8 cellular contexts compared by ENCODE assay signal in genomic region chr2:218733615-218734021, GRCh38. TPM values are rescaled to one million over a fixed set of nuclear protein-coding genes. Genes with fewer than 3 reads are reported as not detected.
A peak's percentile ranks its signal among the peaks of the same experiment; 100 is the strongest.
DNase-seq lines count a peak whose midpoint lies in the region; ATAC-seq and TF ChIP-seq lines count a peak whose summit lies in the region.

No MANE protein-coding gene starts in this region.

- H2BK5ac ChIP-seq in mesenchymal stem cell (ENCODE audit: low read depth, low read length, poor library complexity, severe bottlenecking), result no peak overlapping the region

- H3K27me3 ChIP-seq in mammary epithelial cell (ENCODE audit: insufficient read depth, low read length), result no peaks in the 10 kb centered on the region
- no peaks in the 10 kb centered on the region for H3K27me3 ChIP-seq in mesenchymal stem cell (ENCODE audit: control insufficient read depth in 1 of 2, insufficient read depth in 1 of 2, low read length in 2 of 2)

- no peak overlapping the region for H4K8ac ChIP-seq in mesenchymal stem cell (ENCODE audit: low read length)

- H2BK12ac ChIP-seq in mesenchymal stem cell (ENCODE audit: low read length in 2 of 2), result peak overlapping the region; percentile 2 to 97

- TF ChIP-seq CTCF in mammary epithelial cell (conservative IDR thresholded peaks at IDR 0.05 in 1 of 2, IDR thresholded peaks at IDR 0.05 in 1 of 2; ENCODE audit: extremely low read depth in 1 of 2, insufficient read depth in 1 of 2, low read depth in 1 of 2, low read length in 2 of 2), result no peak

- H3K36me3 ChIP-seq in mammary epithelial cell (ENCODE audit: insufficient read depth, low read length) (peaks cover 4% of the 10 kb centered on the region), mesenchymal stem cell (ENCODE audit: control insufficient read depth in 1 of 2, insufficient read depth in 2 of 2, low read depth in 1 of 2, low read length in 2 of 2) (peaks cover 15 to 17% of the 10 kb centered on the region in 2 experiments)

- peak overlapping the region; percentile 27 to 87 for H3K4ac ChIP-seq in mesenchymal stem cell (ENCODE audit: low read depth in 1 of 2, low read length in 2 of 2)

- peaks cover 83% of the 10 kb centered on the region for H3K79me2 ChIP-seq in mammary epithelial cell (ENCODE audit: insufficient read depth, low read length)

- H2BK15ac ChIP-seq in mesenchymal stem cell (ENCODE audit: low read depth, poor library complexity, severe bottlenecking), result no peak overlapping the region

- no peak overlapping the region for H2BK120ac ChIP-seq in mesenchymal stem cell (ENCODE audit: low read depth, low read length)

- dilution Hi-C loops in mammary epithelial cell (cut with HindIII; ENCODE audit: low sequenced_read_pairs), result no loop called here

- H3K27ac ChIP-seq in mammary epithelial cell (ENCODE audit: insufficient read depth, low read depth, low read length) (peak overlapping the region; percentile 86), mesenchymal stem cell (ENCODE audit: low read length, poor library complexity, severe bottlenecking) (no peak overlapping the region)

- H3K9ac ChIP-seq in mammary epithelial cell (ENCODE audit: insufficient read depth, low read length) (peak overlapping the region; percentile 43), mesenchymal stem cell (ENCODE audit: low read length) (peak overlapping the region; percentile 9)

- H4K20me1 ChIP-seq in mammary epithelial cell (ENCODE audit: insufficient read depth, low read length), result no peaks in the 10 kb centered on the region

- H3K4me1 ChIP-seq in mammary epithelial cell (ENCODE audit: insufficient read depth, low read length) (peaks cover 52% of the 10 kb centered on the region), mesenchymal stem cell (ENCODE audit: control insufficient read depth, insufficient read depth, low read depth, low read length) (peaks cover 3% of the 10 kb centered on the region)

- H3K23ac ChIP-seq in mesenchymal stem cell (ENCODE audit: low read length in 2 of 2), result no peak overlapping the region

- H3K4me3 ChIP-seq in mammary epithelial cell (replicated peaks in 1 of 3; ENCODE audit: insufficient read depth in 1 of 3, low read depth in 2 of 3, low read length in 3 of 3) (no peak overlapping the region), mesenchymal stem cell (ENCODE audit: insufficient read depth in 1 of 2, low read depth in 1 of 2, low read length in 2 of 2) (no peak overlapping the region)

- in situ Hi-C loops in mammary epithelial cell (cut with MboI; ENCODE audit: low sequenced_read_pairs in 2 of 2), result no loop called here

- peak; percentile 60 for ATAC-seq in GM18498 (IDR thresholded peaks at IDR 0.05; ENCODE audit: unreplicated experiment)
- no peak for ATAC-seq in GM21576 (IDR thresholded peaks at IDR 0.05; ENCODE audit: unreplicated experiment)

- no TSS peak for BruUV-seq in mammary epithelial cell (replicated peaks; lab: Mats Ljungman, UMichigan)

- H4K91ac ChIP-seq in mesenchymal stem cell (ENCODE audit: low read length), result no peak overlapping the region

- H3K9me3 ChIP-seq in mammary epithelial cell (replicated peaks; ENCODE audit: insufficient read depth, low read length), result no peaks in the 10 kb centered on the region
- H3K9me3 ChIP-seq in mesenchymal stem cell (ENCODE audit: control insufficient read depth, low read length), result no peaks in the 10 kb centered on the region

- peak overlapping the region; percentile 31 to 84 for H3K18ac ChIP-seq in mesenchymal stem cell (ENCODE audit: low read depth in 1 of 2, low read length in 2 of 2)

- H2AK5ac ChIP-seq in mesenchymal stem cell (ENCODE audit: low read length, severe bottlenecking), result peak overlapping the region; percentile 23

- H3K4me2 ChIP-seq in mammary epithelial cell (ENCODE audit: insufficient read depth, low read depth, low read length) (peak overlapping the region; percentile 0), mesenchymal stem cell (ENCODE audit: low read length, poor library complexity, severe bottlenecking) (no peak overlapping the region)

- CTCF ChIA-PET in mammary epithelial cell (lab: Charles Lee; ENCODE audit: low non-redundant PET), result no interaction called here

- peaks cover 34% of the 10 kb centered on the region for H3K79me1 ChIP-seq in mesenchymal stem cell (replicated peaks; ENCODE audit: low read length, poor library complexity, severe bottlenecking)

- intact Hi-C loops in mammary epithelial cell (cut with micrococcal nuclease), result no loop called here

- H2AFZ ChIP-seq in mammary epithelial cell (ENCODE audit: low read depth, low read length) (no peak overlapping the region), mesenchymal stem cell (ENCODE audit: low read depth, low read length) (no peak overlapping the region)

- DNase-seq in LHCN-M2 (ENCODE audit: low read depth), result peak; percentile 55
- peak; percentile 91 for DNase-seq in mammary epithelial cell
- peak; percentile 87 for DNase-seq in mesenchymal stem cell
- no peak for DNase-seq in NCI-H2107 treated with DMSO at 0.1 percent for 48 hours (lab: John Stamatoyannopoulos, UW; ENCODE audit: unreplicated experiment)
- DNase-seq in inferior parietal cortex (ENCODE audit: extremely low spot score), result no peak
- no peak for DNase-seq in RKO (ENCODE audit: low spot score)

- H3K14ac ChIP-seq in mesenchymal stem cell (ENCODE audit: low read length in 2 of 2), result peak overlapping the region in 1 of 2 experiments; percentile 92

RNA-seq across cellular contexts. Expression of gene TTLL4, which starts 23.0 kb away (rescaled TPM):
- total RNA-seq in LHCN-M2 (2014; rRNA removed) (10.1 and 12.1 TPM in 2 replicates), mammary epithelial cell (10 to 100 TPM; 31.3 to 47.3 TPM)
- polyA plus RNA-seq in LHCN-M2 (2012), result 6.7 TPM
- 34.2 TPM for polyA plus RNA-seq in mammary epithelial cell
- polyA minus RNA-seq in mammary epithelial cell, result 96.9 TPM
- polyA plus RNA-seq in mesenchymal stem cell (2013, experiment 1 of 2), result 19.8 TPM
- 20.5 TPM for polyA plus RNA-seq in mesenchymal stem cell (2013, experiment 2 of 2)

RNA-seq across cellular contexts. Expression of gene CYP27A1, which starts 48.3 kb away (rescaled TPM):
- total RNA-seq in LHCN-M2 (2014; rRNA removed), result 6.1 TPM in 2 replicates
- polyA plus RNA-seq in LHCN-M2 (2012), result 6.4 TPM
- 10 to 100 TPM in 1 of 2 donors, under 1 TPM in 1; 0.16 to 14.5 TPM for total RNA-seq in mammary epithelial cell
- polyA plus RNA-seq in mammary epithelial cell, result 0.40 TPM
- not detected for polyA minus RNA-seq in mammary epithelial cell
- 6.2 TPM for polyA plus RNA-seq in mesenchymal stem cell (2013, experiment 1 of 2)
- polyA plus RNA-seq in mesenchymal stem cell (2013, experiment 2 of 2), result 6.1 TPM

Comparison
In these comparisons a context has a peak if more than half of its experiments do, and no peak if none do; other contexts are left out.
1. DNase-seq: peak in LHCN-M2 (single experiment), mammary epithelial cell (single experiment) and mesenchymal stem cell (single experiment); none in NCI-H2107 treated with DMSO at 0.1 percent for 48 hours (single experiment), inferior parietal cortex (single experiment) and RKO (single experiment).